Comparison of ENCODE assay signal across 9 cellular contexts in genomic region chr1:224542783-224543440, GRCh38.
DNase-seq lines count a peak whose midpoint lies in the region; ATAC-seq and TF ChIP-seq lines count a peak whose summit lies in the region.
"Had no signal": no experiment of that assay in that cellular context is flagged by ENCODE, and none has a peak within 500 bp of the region (broad histone marks: within the 10 kb centered on the region; RNA-seq: fewer than 3 reads in every experiment).

No MANE protein-coding gene starts in this region.

- no peaks in the 10 kb centered on the region for H3K36me3 Mint-ChIP-seq in activated T-cell treated with anti-CD3 and anti-CD28 coated beads, Interleukin-2, amount 50 U/mL, for 4 hours (ENCODE audit: insufficient read depth)
- H3K36me3 Mint-ChIP-seq: activated naive CD8-positive, alpha-beta T cell had no signal

- TF ChIP-seq CTCF in BE2C (IDR thresholded peaks at IDR 0.05; ENCODE audit: low read depth, low read length) (no peak), left lung (IDR thresholded peaks at IDR 0.05) (no peak)

- no peak overlapping the region for H3K4me3 ChIP-seq in BE2C (ENCODE audit: low read depth, low read length)
- no peak overlapping the region for H3K4me3 ChIP-seq in Jurkat, Clone E6-1 (ENCODE audit: low read length)
- H3K4me3 ChIP-seq in left lung, result no peak overlapping the region

- no peaks in the 10 kb centered on the region for H3K36me3 ChIP-seq in BE2C
- no peaks in the 10 kb centered on the region for H3K36me3 ChIP-seq in left lung

- H3K27me3 ChIP-seq in BE2C, result no peaks in the 10 kb centered on the region
- H3K27me3 ChIP-seq in left lung, result no peaks in the 10 kb centered on the region

- H3K4me1 Mint-ChIP-seq in activated T-cell treated with anti-CD3 and anti-CD28 coated beads, Interleukin-2, amount 50 U/mL, for 4 hours (ENCODE audit: low read depth), result peaks cover 13% of the 10 kb centered on the region

- no peaks in the 10 kb centered on the region for H3K9me3 ChIP-seq in BE2C
- H3K9me3 ChIP-seq in left lung, result no peaks in the 10 kb centered on the region

- ATAC-seq in activated T-cell treated with anti-CD3 and anti-CD28 coated beads, Interleukin-2, amount 50 U/mL, for 4 hours, result peak; percentile 94 to 95
- ATAC-seq in left lung, result peak; percentile 83
- no peak for ATAC-seq in HG02571 (IDR thresholded peaks at IDR 0.05; ENCODE audit: unreplicated experiment)
- no peak for ATAC-seq in HG03025 (IDR thresholded peaks at IDR 0.05; ENCODE audit: low FRiP score, unreplicated experiment)
- no peak for ATAC-seq in HG03469 (IDR thresholded peaks at IDR 0.05; ENCODE audit: unreplicated experiment)
- no peak for ATAC-seq in GM21786 (IDR thresholded peaks at IDR 0.05; ENCODE audit: unreplicated experiment)

- peaks cover 56% of the 10 kb centered on the region for H3K4me1 ChIP-seq in BE2C
- H3K4me1 ChIP-seq in left lung, result peaks cover 4 to 18% of the 10 kb centered on the region in 2 donors

- H3K27ac ChIP-seq in left lung, result peak overlapping the region; percentile 21 to 24

- DNase-seq in BE2C (peak; percentile 16), left lung (no peak)
- peak; percentile 58 for DNase-seq in Jurkat, Clone E6-1 (ENCODE audit: low read depth, low spot score)
- DNase-seq in activated T-cell treated with anti-CD3 and anti-CD28 coated beads, Interleukin-2, amount 50 U/mL, for 4 hours, result no peak

- intact Hi-C loops in left lung (cut with DNase I), result no loop called here

- H3K27me3 Mint-ChIP-seq in activated T-cell treated with anti-CD3 and anti-CD28 coated beads, Interleukin-2, amount 50 U/mL, for 4 hours (ENCODE audit: low read depth), result peaks cover 3% of the 10 kb centered on the region

- H3K4me3 Mint-ChIP-seq in activated T-cell treated with anti-CD3 and anti-CD28 coated beads, Interleukin-2, amount 50 U/mL, for 4 hours, result no peak overlapping the region
- H3K4me3 Mint-ChIP-seq: activated naive CD8-positive, alpha-beta T cell had no signal

- no peaks in the 10 kb centered on the region for H3K9me3 Mint-ChIP-seq in activated T-cell treated with anti-CD3 and anti-CD28 coated beads, Interleukin-2, amount 50 U/mL, for 4 hours

Comparison
In these comparisons a context has a peak if more than half of its experiments do, and no peak if none do; other contexts are left out.
1. DNase-seq: peak in BE2C (single experiment) and Jurkat, Clone E6-1 (single experiment); none in activated T-cell treated with anti-CD3 and anti-CD28 coated beads, Interleukin-2, amount 50 U/mL, for 4 hours (single experiment) and left lung (0 of 2).
2. ATAC-seq: peak in activated T-cell treated with anti-CD3 and anti-CD28 coated beads, Interleukin-2, amount 50 U/mL, for 4 hours (2 of 2) and left lung (single experiment); none in HG02571 (single experiment), HG03025 (single experiment), HG03469 (single experiment) and GM21786 (single experiment).